ENCODE assay signal across 8 cellular contexts in genomic region chrX:96685205-96686099, GRCh38. TPM values are rescaled to one million over a fixed set of nuclear protein-coding genes. Genes with fewer than 3 reads are reported as not detected.
A peak's percentile ranks its signal among the peaks of the same experiment; 100 is the strongest.
DNase-seq lines count a peak whose midpoint lies in the region; ATAC-seq, FAIRE-seq and TF ChIP-seq lines count a peak whose summit lies in the region.

No MANE protein-coding gene starts in this region.

- H4K20me1 ChIP-seq in smooth muscle cell (ENCODE audit: low read depth) = no peaks in the 10 kb centered on the region

- H3K4me1 ChIP-seq in A549 = peaks cover 10% of the 10 kb centered on the region; the same call in 2 of the 3 replicates
- peaks cover 13% of the 10 kb centered on the region for H3K4me1 ChIP-seq in smooth muscle cell (ENCODE audit: low read depth)

- no peaks in the 10 kb centered on the region for H3K27me3 ChIP-seq in smooth muscle cell (ENCODE audit: low read depth)

- POLR2A ChIA-PET in A549 (lab: Yijun Ruan, JAX) = no interaction called here

- ATAC-seq in A549 (peak; percentile 55 to 60), HG03175 (IDR thresholded peaks at IDR 0.05; ENCODE audit: unreplicated experiment) (peak; percentile 30)

- H3K4me3 ChIP-seq in A549 = peak overlapping the region; percentile 87
- H3K4me3 ChIP-seq in smooth muscle cell = peak overlapping the region; percentile 86

- H2AFZ ChIP-seq in smooth muscle cell (ENCODE audit: low read depth) = peak overlapping the region; percentile 98

- TF ChIP-seq CTCF in A549 (IDR thresholded peaks at IDR 0.05) = no peak
- no peak for TF ChIP-seq CTCF in smooth muscle cell (IDR thresholded peaks at IDR 0.05; ENCODE audit: borderline replicate concordance, insufficient read depth, poor library complexity, severe bottlenecking)

- peaks cover 18% of the 10 kb centered on the region for H3K79me2 ChIP-seq in smooth muscle cell (ENCODE audit: low read depth)

- 1% methylated on average over 24 of the region's 38 CpGs for WGBS in A549 (ENCODE audit: missing lambda C conversion rate)
- 2% methylated on average over 38 of the region's 38 CpGs for WGBS in smooth muscle cell (ENCODE audit: low lambda C conversion rate)

- no peak for FAIRE-seq in A549 (lab: Jason Lieb, UNC)

- in situ Hi-C loops in GM18951 (cut with MboI; ENCODE audit: low sequenced_read_pairs, unreplicated experiment) = no loop called here

- H3F3A ChIP-seq in smooth muscle cell (ENCODE audit: low read depth) = no peaks in the 10 kb centered on the region

- TF ChIP-seq RAD21 in A549 (conservative IDR thresholded peaks at IDR 0.05 in 1 of 2, IDR thresholded peaks at IDR 0.05 in 1 of 2) = no peak

- peak overlapping the region; percentile 83 to 90 for H3K27ac ChIP-seq in A549
- H3K27ac ChIP-seq in smooth muscle cell (ENCODE audit: low read depth) = peak overlapping the region; percentile 50

- DNase-seq in A549 (ENCODE audit: low read depth in 1 of 2, low spot score in 1 of 2) = peak in 1 of 2 experiments; percentile 42
- DNase-seq in SKM-1 (lab: John Stamatoyannopoulos, UW; ENCODE audit: unreplicated experiment) = peak; percentile 51
- DNase-seq in astrocyte of the hippocampus (ENCODE audit: low read depth, low spot score) = peak; percentile 41
- peak; percentile 16 for DNase-seq in iPS-NIHi7 (ENCODE audit: extremely low spot score)
- peak; percentile 15 for DNase-seq in smooth muscle cell (lab: John Stamatoyannopoulos, UW; ENCODE audit: unreplicated experiment)
- no peak for DNase-seq in NCI-H2227 treated with DMSO at 0.1 percent for 48 hours (lab: John Stamatoyannopoulos, UW)

- H3K9me3 ChIP-seq in A549 (no peaks in the 10 kb centered on the region), smooth muscle cell (replicated peaks; ENCODE audit: low read depth) (no peaks in the 10 kb centered on the region)

- peak overlapping the region; percentile 66 for H3K9ac ChIP-seq in smooth muscle cell (ENCODE audit: low read depth)

- TF ChIP-seq POLR2A in A549 (IDR thresholded peaks at IDR 0.05; ENCODE audit: low read length) (no peak), GM18951 (IDR thresholded peaks at IDR 0.05; ENCODE audit: extremely low read depth, insufficient read depth, insufficient read length) (peak; percentile 38)

- H3K36me3 ChIP-seq in smooth muscle cell (ENCODE audit: low read depth) = no peaks in the 10 kb centered on the region

- TF ChIP-seq EP300 in A549 (IDR thresholded peaks at IDR 0.05) = no peak

- CTCF ChIA-PET in A549 (lab: Yijun Ruan, JAX) = no interaction called here

- peak overlapping the region; percentile 87 for H3K4me2 ChIP-seq in A549
- peak overlapping the region; percentile 98 for H3K4me2 ChIP-seq in smooth muscle cell

TF ChIP-seq in A549, 52 proteins besides CTCF, POLR2A, EP300 and RAD21:
- TF ChIP-seq MYC (IDR thresholded peaks at IDR 0.05; ENCODE audit: borderline replicate concordance, low read length) = peak; percentile 32; the same call in 1 of the 2 replicates
- TF ChIP-seq RCOR1 (IDR thresholded peaks at IDR 0.05; ENCODE audit: low read depth, low read length) = no peak
- TF ChIP-seq MAX (IDR thresholded peaks at IDR 0.05) = peak; percentile 50; the same call in 1 of the 2 replicates

RNA-seq across cellular contexts. Expression of gene DIAPH2, which starts 0.8 kb away (rescaled TPM):
- polyA plus RNA-seq in A549 (2011; rRNA removed) (7.6 and 10.0 TPM in 2 replicates), A549 (2017; fragmentation: RNase III; extraction: RNeasy Plus Mini Kit Qiagen cat#74134 plus additional on column Dnase treatment) (3.7 to 4.3 TPM (median 3.9 TPM) in 3 replicates), smooth muscle cell (12.8 and 13.8 TPM in 2 replicates)
- 1.1 and 1.2 TPM in 2 replicates for polyA plus RNA-seq in A549 (2012; cell fraction: cytosol; rRNA removed)
- polyA plus RNA-seq in A549 (2012; cell fraction: nucleus; rRNA removed) = 0.97 and 1.5 TPM in 2 replicates
- 9.8 and 10.6 TPM in 2 replicates for polyA minus RNA-seq in A549 (2011; rRNA and poly(A)+ RNA removed)
- 19.9 and 25.7 TPM in 2 replicates for total RNA-seq in smooth muscle cell
